ENCODE assay signal across 8 cellular contexts in the genomic region with DNA sequence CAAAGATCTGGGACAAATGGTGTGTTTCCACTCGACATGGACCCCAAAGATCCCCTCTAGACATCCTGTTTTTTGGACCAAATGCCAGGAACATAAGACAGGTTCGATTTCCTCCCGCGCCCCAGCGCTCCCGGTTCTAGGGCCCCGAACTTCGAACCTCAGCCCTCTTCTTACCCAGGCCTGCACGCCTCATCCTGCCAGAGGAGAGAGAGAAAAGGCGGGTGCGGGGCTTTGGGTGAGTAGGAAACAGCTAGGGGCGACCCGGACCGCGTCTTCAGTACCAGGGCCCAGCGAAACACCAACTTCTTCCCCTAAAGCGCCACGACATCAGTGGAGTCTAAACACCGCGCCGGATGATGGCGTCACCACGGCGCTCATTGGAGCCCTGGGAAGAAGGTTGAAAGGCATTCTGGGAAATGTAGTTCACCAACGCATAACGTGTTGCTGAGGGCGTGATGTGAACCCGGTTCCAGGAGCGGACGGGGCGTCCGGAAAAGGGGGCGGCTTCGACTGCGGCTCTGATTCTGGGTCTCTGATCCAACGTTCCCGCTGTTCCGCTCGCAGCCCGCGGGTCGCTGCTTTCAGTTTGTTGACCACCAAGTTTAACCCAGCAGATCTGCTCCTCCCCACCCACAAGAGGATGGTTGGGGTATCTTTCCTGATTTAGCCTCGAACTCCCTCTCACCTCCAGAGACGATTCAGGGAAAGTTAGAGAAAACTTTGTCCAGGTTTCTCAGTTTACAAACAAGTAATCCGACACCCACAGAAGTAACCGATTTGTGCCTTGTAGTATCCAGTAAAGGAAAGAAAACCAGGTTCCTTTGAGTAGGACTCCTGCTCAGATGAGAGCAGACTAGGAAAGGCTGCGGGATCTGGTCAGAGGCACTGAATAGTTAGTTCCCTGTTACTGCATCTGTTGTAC. TPM values are rescaled to one million over a fixed set of nuclear protein-coding genes. Genes with fewer than 3 reads are reported as not detected.
A peak's percentile ranks its signal among the peaks of the same experiment; 100 is the strongest.
DNase-seq lines count a peak whose midpoint lies in the region; ATAC-seq lines count a peak whose summit lies in the region.

A gene with protein sequence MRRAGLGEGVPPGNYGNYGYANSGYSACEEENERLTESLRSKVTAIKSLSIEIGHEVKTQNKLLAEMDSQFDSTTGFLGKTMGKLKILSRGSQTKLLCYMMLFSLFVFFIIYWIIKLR (minus strand): TSS at position 332 of the 922 bp plus-strand sequence. CDS start 139 bp downstream, at position 193.

- CTCF ChIA-PET in activated CD4-positive, alpha-beta T cell treated with anti-CD3 and anti-CD28 coated beads, Interleukin-2, amount 10 ng/mL, durations not matched to agents 7 days and 5 days (lab: Charles Lee), result no interaction called here

- peaks cover 34% of the 10 kb centered on the region for H3K4me1 Mint-ChIP-seq in activated CD4-positive, alpha-beta T cell treated with anti-CD3 and anti-CD28 coated beads, Interleukin-2, amount 10 ng/mL, durations not matched to agents 7 days and 5 days

- H3K4me1 ChIP-seq in BLaER1, result peaks cover 19% of the 10 kb centered on the region

- no peaks in the 10 kb centered on the region for H3K36me3 Mint-ChIP-seq in activated CD4-positive, alpha-beta T cell treated with anti-CD3 and anti-CD28 coated beads, Interleukin-2, amount 10 ng/mL, durations not matched to agents 7 days and 5 days (ENCODE audit: low read depth)

- H4K20me1 ChIP-seq in BLaER1, result peaks cover 23% of the 10 kb centered on the region; the same call in 1 of the 2 replicates

- H3K27ac ChIP-seq in BLaER1, result peak within 1 kb of the TSS; percentile 84

- no peaks in the 10 kb centered on the region for H3K9me3 ChIP-seq in BLaER1

- peaks cover 15% of the 10 kb centered on the region; the same call in 1 of the 2 replicates for H3K36me3 ChIP-seq in BLaER1

- peak within 1 kb of the TSS; percentile 88 for H3K4me3 ChIP-seq in BLaER1

- DNase-seq in NCI-H69 (lab: John Stamatoyannopoulos, UW) (peak; percentile 98), cortex of kidney (lab: John Stamatoyannopoulos, UW) (peak; percentile 33), left colon (peak; percentile 93 to 96)
- DNase-seq in activated CD4-positive, alpha-beta T cell treated with anti-CD3 and anti-CD28 coated beads, Interleukin-2, amount 10 ng/mL, durations not matched to agents 7 days and 5 days, result peak; percentile 93
- peak; percentile 92 for DNase-seq in stimulated activated CD4-positive, alpha-beta T cell treated with anti-CD3 and anti-CD28 coated beads, Interleukin-1b, Interleukin-23, amount 100 ng/mL, for 48 hours

- peak within 1 kb of the TSS; percentile 99 for H3K27ac Mint-ChIP-seq in activated CD4-positive, alpha-beta T cell treated with anti-CD3 and anti-CD28 coated beads, Interleukin-2, amount 10 ng/mL, durations not matched to agents 7 days and 5 days

- intact Hi-C loops in left colon (cut with DNase I, micrococcal nuclease), result no loop called here

- ATAC-seq in GM19328 (IDR thresholded peaks at IDR 0.05; ENCODE audit: unreplicated experiment) (peak; percentile 94), HG03520 (IDR thresholded peaks at IDR 0.05; ENCODE audit: unreplicated experiment) (peak; percentile 97), left colon (peak; percentile 100)

- peaks cover 11% of the 10 kb centered on the region for H3K27me3 Mint-ChIP-seq in activated CD4-positive, alpha-beta T cell treated with anti-CD3 and anti-CD28 coated beads, Interleukin-2, amount 10 ng/mL, durations not matched to agents 7 days and 5 days

- H3K9ac ChIP-seq in BLaER1, result peak within 1 kb of the TSS; percentile 88

- H3K27me3 ChIP-seq in BLaER1, result no peaks in the 10 kb centered on the region

- H3K9me3 Mint-ChIP-seq in activated CD4-positive, alpha-beta T cell treated with anti-CD3 and anti-CD28 coated beads, Interleukin-2, amount 10 ng/mL, durations not matched to agents 7 days and 5 days, result no peaks in the 10 kb centered on the region

- POLR2A ChIA-PET in activated CD4-positive, alpha-beta T cell treated with anti-CD3 and anti-CD28 coated beads, Interleukin-2, amount 10 ng/mL, durations not matched to agents 7 days and 5 days (lab: Charles Lee), result no interaction called here

- H3K4me2 ChIP-seq in BLaER1, result peak within 1 kb of the TSS; percentile 86

- peak within 1 kb of the TSS; percentile 98 for H3K4me3 Mint-ChIP-seq in activated CD4-positive, alpha-beta T cell treated with anti-CD3 and anti-CD28 coated beads, Interleukin-2, amount 10 ng/mL, durations not matched to agents 7 days and 5 days

RNA-seq across cellular contexts. Expression of the gene that starts here (rescaled TPM):
- 10 to 100 TPM; 19.2 to 20.0 TPM for total RNA-seq in activated CD4-positive, alpha-beta T cell treated with anti-CD3 and anti-CD28 coated beads, Interleukin-2, amount 10 ng/mL, durations not matched to agents 7 days and 5 days
- 10 to 100 TPM; 16.3 to 16.6 TPM for total RNA-seq in left colon

Comparison
In these comparisons a context has a peak if more than half of its experiments do, and no peak if none do; other contexts are left out.
1. Peak in every context shown above with its lines: DNase-seq, ATAC-seq, H3K4me3 ChIP-seq and H3K27ac ChIP-seq.
2. DNase-seq: peak in every context shown above with its lines; median percentile 98 in NCI-H69; 94 in left colon; 93 in activated CD4-positive, alpha-beta T cell treated with anti-CD3 and anti-CD28 coated beads, Interleukin-2, amount 10 ng/mL, durations not matched to agents 7 days and 5 days; 92 in stimulated activated CD4-positive, alpha-beta T cell treated with anti-CD3 and anti-CD28 coated beads, Interleukin-1b, Interleukin-23, amount 100 ng/mL, for 48 hours; 33 in cortex of kidney.